In the genomic region with DNA sequence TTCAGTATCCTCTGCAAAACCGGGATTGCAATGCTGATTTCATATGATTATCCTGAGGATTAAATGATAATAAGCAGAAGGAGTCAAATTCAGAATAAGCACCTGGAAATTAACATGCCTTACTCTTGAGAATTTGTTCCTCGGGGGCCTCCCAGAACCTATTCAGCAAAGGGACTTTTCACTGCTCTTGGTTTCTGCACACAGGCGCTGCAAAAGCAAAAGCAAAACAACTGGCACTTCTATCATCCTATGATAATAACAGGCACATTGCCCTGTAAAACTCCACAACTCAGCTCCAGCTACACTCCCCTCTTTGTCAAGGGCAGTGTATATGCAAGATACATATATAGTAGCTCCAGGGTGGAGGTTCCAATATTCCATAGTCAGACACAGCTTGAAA, we compare ENCODE assay signal across 12 cellular contexts.
"Had no signal": no experiment of that assay in that cellular context is flagged by ENCODE, and none has a peak within 500 bp of the region (broad histone marks: within the 10 kb centered on the region; RNA-seq: fewer than 3 reads in every experiment).

No MANE protein-coding gene starts in this region.

- H3K4me2 ChIP-seq: KMS-11 had no signal

- H3K27ac Mint-ChIP-seq: HFFc6, IgD-negative memory B cell had no signal

- H3K9me3 Mint-ChIP-seq: IgD-negative memory B cell had no signal

- H3K36me3 ChIP-seq: HAP-1 had no signal

- H3K4me1 ChIP-seq: HAP-1 had no signal

- DNase-seq: GM23248, HFFc6, Karpas-422, KBM-7 had no signal

- H3K9me3 ChIP-seq: HAP-1 had no signal

- H3K27ac ChIP-seq: GM23248, HL-60, KMS-11 had no signal

- H3K4me3 ChIP-seq: GM23248, HAP-1 had no signal

- H3K9ac ChIP-seq: GM23248, KMS-11 had no signal

- H3K4me3 Mint-ChIP-seq: HFFc6, IgD-negative memory B cell had no signal

- ATAC-seq: HCT116, HepG2 had no signal

- FAIRE-seq: H1, H54, HepG2 had no signal

- H2AFZ ChIP-seq: GM23248 had no signal
